In the genomic region with DNA sequence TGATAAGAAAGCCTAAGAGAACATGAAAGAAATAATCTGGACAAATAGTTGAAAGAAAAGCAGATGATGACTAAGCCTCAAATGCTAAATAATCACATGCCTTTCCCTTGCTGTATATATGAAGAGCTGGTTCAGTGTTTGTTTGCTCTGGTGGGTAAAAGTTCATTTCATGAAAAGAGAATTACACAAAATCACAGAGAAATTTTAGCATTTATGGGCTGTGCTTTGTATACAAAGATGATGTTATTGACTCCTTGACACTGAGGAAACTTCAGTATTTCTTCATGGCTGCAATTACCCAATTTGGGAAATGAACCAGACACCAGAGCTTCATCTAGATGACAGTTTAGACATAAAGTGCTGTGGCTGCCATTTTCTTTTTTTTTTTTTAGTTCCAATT, we compare ENCODE assay signal across 26 cellular contexts.
DNase-seq lines count a peak whose midpoint lies in the region; ATAC-seq, FAIRE-seq and TF ChIP-seq lines count a peak whose summit lies in the region.
"Had no signal": no experiment of that assay in that cellular context is flagged by ENCODE, and none has a peak within 500 bp of the region (broad histone marks: within the 10 kb centered on the region; RNA-seq: fewer than 3 reads in every experiment).

No MANE protein-coding gene starts in this region.

- H3K27me3 ChIP-seq in upper lobe of right lung = no peaks in the 10 kb centered on the region
- H3K27me3 ChIP-seq: gastroesophageal sphincter, vagina had no signal

- H3K4me2 ChIP-seq in A549 = peak overlapping the region; percentile 27

- H3K4me1 ChIP-seq in A549 = peaks cover 21% of the 10 kb centered on the region
- no peaks in the 10 kb centered on the region for H3K4me1 ChIP-seq in upper lobe of right lung
- H3K4me1 ChIP-seq: gastroesophageal sphincter, psoas muscle, vagina had no signal

- no peak for TF ChIP-seq POLR2A in A549 (IDR thresholded peaks at IDR 0.05; ENCODE audit: low read length)

- peak; percentile 17 to 22; a peak in 1 of 5 replicates for TF ChIP-seq EP300 in A549 (IDR thresholded peaks at IDR 0.05)

- H3K4me3 ChIP-seq in A549 = no peak overlapping the region
- H3K4me3 ChIP-seq in fibroblast of villous mesenchyme (ENCODE audit: low read depth, low read length) = no peak overlapping the region
- H3K4me3 ChIP-seq in upper lobe of right lung = no peak overlapping the region
- H3K4me3 ChIP-seq: gastroesophageal sphincter, psoas muscle, vagina had no signal

- intact Hi-C loops in upper lobe of right lung (cut with DNase I) = no loop called here

- no peak for FAIRE-seq in A549 (lab: Jason Lieb, UNC)

- TF ChIP-seq CTCF in A549 (IDR thresholded peaks at IDR 0.05) (no peak), fibroblast of villous mesenchyme (IDR thresholded peaks at IDR 0.05; ENCODE audit: insufficient read depth, low read depth, low read length) (no peak), upper lobe of right lung (IDR thresholded peaks at IDR 0.05) (no peak)

- H3K36me3 ChIP-seq in upper lobe of right lung = no peaks in the 10 kb centered on the region
- H3K36me3 ChIP-seq: gastroesophageal sphincter, vagina had no signal

- no peak overlapping the region for H3K27ac ChIP-seq in A549
- H3K27ac ChIP-seq in upper lobe of right lung = no peak overlapping the region
- H3K27ac ChIP-seq: gastroesophageal sphincter, HL-60, psoas muscle, vagina had no signal

- no peaks in the 10 kb centered on the region for H3K9me3 ChIP-seq in A549
- H3K9me3 ChIP-seq in upper lobe of right lung = no peaks in the 10 kb centered on the region
- H3K9me3 ChIP-seq: gastroesophageal sphincter, psoas muscle, vagina had no signal

- 0 out of 6 replicates have a peak, but pooled peaks of 1 of the 2 experiments have one; percentile 43 for ATAC-seq in A549
- no peak for ATAC-seq in GM18517 (IDR thresholded peaks at IDR 0.05; ENCODE audit: unreplicated experiment)
- no peak for ATAC-seq in upper lobe of right lung
- ATAC-seq: gastroesophageal sphincter; natural killer cell treated with Interleukin-12 subunit alpha and Interleukin-12 subunit beta and Interleukin-15 and Interleukin-18, amount 100 ng/mL, for 72 hours; psoas muscle had no signal

- peak in 1 of 2 experiments; percentile 47 for DNase-seq in A549 (ENCODE audit: low read depth in 1 of 2, low spot score in 1 of 2)
- DNase-seq in HCEC 1CT = peak; percentile 68
- DNase-seq in amniotic epithelial cell (ENCODE audit: low read depth) = peak; percentile 77
- DNase-seq in fibroblast of villous mesenchyme (ENCODE audit: low read depth) = peak; percentile 93
- DNase-seq in activated CD4-positive, alpha-beta T cell treated with anti-CD3 and anti-CD28 coated beads for 48 hours = no peak
- no peak for DNase-seq in NCI-H1436 (lab: John Stamatoyannopoulos, UW)
- no peak for DNase-seq in upper lobe of right lung
- DNase-seq: activated CD4-positive, alpha-beta T cell treated with anti-CD3 and anti-CD28 coated beads, Interleukin-2, amount 50 U/mL, for 1 hour; activated CD8-positive, alpha-beta memory T cell treated with anti-CD3 and anti-CD28 coated beads, Interleukin-2, amount 50 U/mL, for 48 hours; activated gamma-delta T cell treated with Interleukin-2 at 50 U/mL for 16 hours; amygdala; CD4-positive, alpha-beta memory T cell; DMS79; effector memory CD4-positive, alpha-beta T cell; kidney glomerular epithelial cell; NCI-H1092; NCI-H2081; NCI-H524; psoas muscle; substantia nigra; T-helper 1 cell had no signal

- CTCF ChIA-PET in A549 (lab: Yijun Ruan, JAX) = no interaction called here

- POLR2A ChIA-PET in A549 (lab: Yijun Ruan, JAX) = no interaction called here

- no peak for TF ChIP-seq RAD21 in A549 (conservative IDR thresholded peaks at IDR 0.05 in 1 of 2, IDR thresholded peaks at IDR 0.05 in 1 of 2)

TF ChIP-seq in A549, 52 proteins besides CTCF, POLR2A, EP300 and RAD21:
- TF ChIP-seq JUNB (IDR thresholded peaks at IDR 0.05) (peak; percentile 45; the same call in 1 of the 2 replicates), PHF8 (IDR thresholded peaks at IDR 0.05; ENCODE audit: borderline replicate concordance, low read depth) (no peak), FOSL2 (IDR thresholded peaks at IDR 0.05) (0 out of 2 replicates have a peak, but pooled peaks have one; percentile 19), FOSL2 (CRISPR knock-in tag; IDR thresholded peaks at IDR 0.05) (peak; percentile 48; the same call in 1 of the 2 replicates), CEBPB (IDR thresholded peaks at IDR 0.05) (peak; percentile 40 to 57; a peak in 2 of 4 replicates), GATA3 (IDR thresholded peaks at IDR 0.05; ENCODE audit: borderline replicate concordance) (0 out of 2 replicates have a peak, but pooled peaks have one; percentile 28), JUN (IDR thresholded peaks at IDR 0.05) (0 out of 5 replicates have a peak, but pooled peaks of 1 of the 2 experiments have one; percentile 29), ZNF302 (CRISPR knock-in tag; IDR thresholded peaks at IDR 0.05) (no peak)

Comparison
In these comparisons a context has a peak if more than half of its experiments do, and no peak if none do; other contexts are left out.
1. DNase-seq: peak in HCEC 1CT (single experiment), amniotic epithelial cell (single experiment) and fibroblast of villous mesenchyme (single experiment); none in activated CD4-positive, alpha-beta T cell treated with anti-CD3 and anti-CD28 coated beads for 48 hours (single experiment), NCI-H1436 (single experiment) and upper lobe of right lung (single experiment).